In the genomic region with DNA sequence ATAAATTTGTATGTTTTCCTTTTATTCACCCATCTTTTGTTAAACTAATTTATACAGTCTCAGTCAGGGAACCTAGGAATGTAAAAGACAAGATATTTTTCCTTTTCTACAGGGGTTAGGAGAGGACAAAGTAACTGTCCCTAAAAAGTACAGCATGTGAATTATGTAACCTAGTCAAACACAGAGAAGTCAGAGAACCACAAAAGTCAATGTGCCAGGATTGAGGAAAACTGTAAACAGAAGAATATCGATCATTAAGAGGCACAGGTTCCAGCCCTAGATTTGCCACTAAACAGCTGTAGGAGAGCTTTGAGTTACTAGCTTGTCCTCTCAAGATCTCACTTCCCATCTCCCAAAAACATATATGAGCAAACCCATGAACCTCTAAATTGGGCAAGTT, we compare ENCODE assay signal across 29 cellular contexts.
"Had no signal": no experiment of that assay in that cellular context is flagged by ENCODE, and none has a peak within 500 bp of the region (broad histone marks: within the 10 kb centered on the region; RNA-seq: fewer than 3 reads in every experiment).

No MANE protein-coding gene starts in this region.

- ATAC-seq: effector memory CD8-positive, alpha-beta T cell; esophagus mucosa; foreskin keratinocyte; gastrocnemius medialis; gastroesophageal sphincter; heart left ventricle; heart right ventricle had no signal

- H3K27ac Mint-ChIP-seq: dendritic cell treated with granulocyte-macrophage colony-stimulating factor and Interleukin-4, amounts not matched to agents 40 ng/mL and 50 ng/mL, for 4 days; effector memory CD8-positive, alpha-beta T cell; endodermal cell had no signal

- H3K27ac ChIP-seq: colonic mucosa, coronary artery, dorsolateral prefrontal cortex, epithelial cell of prostate, esophagus muscularis mucosa, esophagus squamous epithelium, foreskin keratinocyte, gastrocnemius medialis, gastroesophageal sphincter, heart left ventricle, heart right ventricle had no signal

- H3K4me1 Mint-ChIP-seq: endodermal cell had no signal

- H3K4me1 ChIP-seq: colonic mucosa, esophagus muscularis mucosa, esophagus squamous epithelium, foreskin keratinocyte, gastrocnemius medialis, gastroesophageal sphincter, heart left ventricle, heart right ventricle had no signal

- DNase-seq: colonic mucosa; cortex of kidney; dermis blood vessel endothelial cell; dorsolateral prefrontal cortex; effector CD4-positive, alpha-beta T cell; effector CD8-positive, alpha-beta T cell; effector memory CD4-positive, alpha-beta T cell; effector memory CD8-positive, alpha-beta T cell; endodermal cell; erythroblast; esophagus squamous epithelium; foreskin fibroblast; foreskin keratinocyte; foreskin melanocyte; gastrocnemius medialis; glutamatergic neuron; head of caudate nucleus; heart left ventricle; heart right ventricle had no signal

- H3K27me3 Mint-ChIP-seq: dendritic cell treated with granulocyte-macrophage colony-stimulating factor and Interleukin-4, amounts not matched to agents 40 ng/mL and 50 ng/mL, for 4 days; effector memory CD8-positive, alpha-beta T cell had no signal

- H3K4me3 Mint-ChIP-seq: dendritic cell treated with granulocyte-macrophage colony-stimulating factor and Interleukin-4, amounts not matched to agents 40 ng/mL and 50 ng/mL, for 4 days; effector memory CD8-positive, alpha-beta T cell; endodermal cell had no signal

- H3K36me3 ChIP-seq: colonic mucosa, esophagus muscularis mucosa, esophagus squamous epithelium, gastrocnemius medialis, gastroesophageal sphincter, heart left ventricle, heart right ventricle had no signal

- H3K27me3 ChIP-seq: colonic mucosa, dorsolateral prefrontal cortex, esophagus muscularis mucosa, esophagus squamous epithelium, foreskin keratinocyte, gastrocnemius medialis, gastroesophageal sphincter, heart left ventricle, heart right ventricle had no signal

- H3K9me3 ChIP-seq: colonic mucosa, esophagus squamous epithelium, gastrocnemius medialis, gastroesophageal sphincter had no signal

- H3K4me3 ChIP-seq: colonic mucosa, coronary artery, dorsolateral prefrontal cortex, esophagus muscularis mucosa, esophagus squamous epithelium, gastrocnemius medialis, gastroesophageal sphincter, heart left ventricle, heart right ventricle had no signal

- FAIRE-seq: colon, endometrium, endothelial cell of umbilical vein, frontal cortex had no signal
